9 cellular contexts compared by ENCODE assay signal in genomic region chr12:21697829-21698630, GRCh38. TPM values are rescaled to one million over a fixed set of nuclear protein-coding genes. Genes with fewer than 3 reads are reported as not detected.
A peak's percentile ranks its signal among the peaks of the same experiment; 100 is the strongest.
DNase-seq lines count a peak whose midpoint lies in the region; TF ChIP-seq lines count a peak whose summit lies in the region.
"Had no signal": no experiment of that assay in that cellular context is flagged by ENCODE, and none has a peak within 500 bp of the region (broad histone marks: within the 10 kb centered on the region; RNA-seq: fewer than 3 reads in every experiment).

No MANE protein-coding gene starts in this region.

- H3K27me3 ChIP-seq in cardiac muscle cell, result no peaks in the 10 kb centered on the region
- H3K27me3 ChIP-seq in OCI-LY3 (ENCODE audit: low read depth, low read length), result no peaks in the 10 kb centered on the region
- no peaks in the 10 kb centered on the region for H3K27me3 ChIP-seq in parathyroid adenoma (ENCODE audit: control insufficient read depth, insufficient read depth, low read length)

- no peak for TF ChIP-seq POLR2A in erythroblast (IDR thresholded peaks at IDR 0.05; ENCODE audit: low read length)

- H3K4me2 ChIP-seq in OCI-LY3 (ENCODE audit: low read length) (peak overlapping the region; percentile 78), parathyroid adenoma (ENCODE audit: low read length) (peak overlapping the region; percentile 18)

- H3K27me3 Mint-ChIP-seq in activated CD4-positive, alpha-beta T cell treated with anti-CD3 and anti-CD28 coated beads, Interleukin-2, amount 10 ng/mL, durations not matched to agents 24 days and 14 days, result peaks cover 10% of the 10 kb centered on the region
- H3K27me3 Mint-ChIP-seq: central memory CD8-positive, alpha-beta T cell had no signal

- intact Hi-C loops in cardiac septum (cut with DNase I), result loop anchor here (2.0 kb wide), 2 partner anchors 293 to 319 kb away; no protein-coding TSS in a partner anchor
- intact Hi-C loops in activated CD4-positive, alpha-beta T cell treated with anti-CD3 and anti-CD28 coated beads, Interleukin-2, amount 10 ng/mL, durations not matched to agents 24 days and 14 days (cut with micrococcal nuclease), result loop anchor here (1.0 to 5.0 kb wide), 3 partner anchors 321 to 745 kb away; no protein-coding TSS in a partner anchor

- H3K4me1 ChIP-seq in cardiac muscle cell (ENCODE audit: low read depth) (no peaks in the 10 kb centered on the region), OCI-LY3 (ENCODE audit: low read length) (peaks cover 8% of the 10 kb centered on the region), parathyroid adenoma (no peaks in the 10 kb centered on the region)

- no peaks in the 10 kb centered on the region for H3K79me2 ChIP-seq in OCI-LY3 (ENCODE audit: low read length)
- no peaks in the 10 kb centered on the region for H3K79me2 ChIP-seq in parathyroid adenoma

- H3K4me3 ChIP-seq in cardiac muscle cell (no peak overlapping the region), OCI-LY3 (ENCODE audit: low read length) (peak overlapping the region; percentile 73), parathyroid adenoma (ENCODE audit: low read depth, low read length) (no peak overlapping the region)

- H3K36me3 ChIP-seq in cardiac muscle cell (no peaks in the 10 kb centered on the region), OCI-LY3 (replicated peaks; ENCODE audit: low read depth, low read length) (no peaks in the 10 kb centered on the region), parathyroid adenoma (ENCODE audit: control insufficient read depth, insufficient read depth, low read length) (no peaks in the 10 kb centered on the region)

- no peak overlapping the region for H3K27ac Mint-ChIP-seq in activated CD4-positive, alpha-beta T cell treated with anti-CD3 and anti-CD28 coated beads, Interleukin-2, amount 10 ng/mL, durations not matched to agents 24 days and 14 days

- H3K9me3 ChIP-seq in cardiac muscle cell (ENCODE audit: low read depth) (no peaks in the 10 kb centered on the region), OCI-LY3 (ENCODE audit: insufficient read depth, low read length) (no peaks in the 10 kb centered on the region), parathyroid adenoma (ENCODE audit: control insufficient read depth, low read length) (no peaks in the 10 kb centered on the region)

- H3K4me1 Mint-ChIP-seq in activated CD4-positive, alpha-beta T cell treated with anti-CD3 and anti-CD28 coated beads, Interleukin-2, amount 10 ng/mL, durations not matched to agents 24 days and 14 days, result no peaks in the 10 kb centered on the region

- no peak overlapping the region for H3K4me3 Mint-ChIP-seq in activated CD4-positive, alpha-beta T cell treated with anti-CD3 and anti-CD28 coated beads, Interleukin-2, amount 10 ng/mL, durations not matched to agents 24 days and 14 days
- H3K4me3 Mint-ChIP-seq: central memory CD8-positive, alpha-beta T cell had no signal

- no peaks in the 10 kb centered on the region for H3K9me3 Mint-ChIP-seq in activated CD4-positive, alpha-beta T cell treated with anti-CD3 and anti-CD28 coated beads, Interleukin-2, amount 10 ng/mL, durations not matched to agents 24 days and 14 days
- H3K9me3 Mint-ChIP-seq: central memory CD8-positive, alpha-beta T cell had no signal

- TF ChIP-seq CTCF in cardiac muscle cell (IDR thresholded peaks at IDR 0.05; ENCODE audit: low read depth, low read length) (peak; percentile 49), OCI-LY3 (IDR thresholded peaks at IDR 0.05; ENCODE audit: low read depth, low read length) (peak; percentile 81), parathyroid adenoma (IDR thresholded peaks at IDR 0.05) (peak; percentile 56)

- H3K9ac ChIP-seq in OCI-LY3 (ENCODE audit: low read length), result peak overlapping the region; percentile 41; the same call in 1 of the 2 replicates
- no peak overlapping the region for H3K9ac ChIP-seq in parathyroid adenoma

- DNase-seq in cardiac muscle cell (ENCODE audit: low read depth in 1 of 2, low spot score in 1 of 2) (peak; percentile 41 to 60), cardiac septum (ENCODE audit: low spot score) (no peak), erythroblast (lab: John Stamatoyannopoulos, UW) (peak; percentile 33 to 61)
- no peak for DNase-seq in activated CD4-positive, CD25-positive, alpha-beta regulatory T cell (lab: John Stamatoyannopoulos, UW)
- no peak for DNase-seq in activated CD4-positive, alpha-beta T cell treated with anti-CD3 and anti-CD28 coated beads, Interleukin-2, amount 10 ng/mL, durations not matched to agents 24 days and 14 days
- no peak for DNase-seq in activated CD8-positive, alpha-beta memory T cell treated with anti-CD3 and anti-CD28 coated beads, Interleukin-2, amount 50 U/mL, for 4 hours

- H3K27ac ChIP-seq in cardiac muscle cell (no peak overlapping the region), OCI-LY3 (ENCODE audit: low read length) (no peak overlapping the region), parathyroid adenoma (no peak overlapping the region)

- no peaks in the 10 kb centered on the region for H4K20me1 ChIP-seq in OCI-LY3 (ENCODE audit: insufficient read depth, low read length)

- no peaks in the 10 kb centered on the region for H3K36me3 Mint-ChIP-seq in activated CD4-positive, alpha-beta T cell treated with anti-CD3 and anti-CD28 coated beads, Interleukin-2, amount 10 ng/mL, durations not matched to agents 24 days and 14 days (ENCODE audit: low read depth)

- H2AFZ ChIP-seq in OCI-LY3 (ENCODE audit: low read depth, low read length) (peak overlapping the region; percentile 61), parathyroid adenoma (no peak overlapping the region)

RNA-seq across cellular contexts. Expression of gene LDHB, which starts 40.4 kb away (rescaled TPM):
- 842 and 1,015 TPM in 2 replicates for total RNA-seq in cardiac muscle cell
- 1,645 and 1,792 TPM in 2 replicates for polyA plus RNA-seq in cardiac muscle cell
- total RNA-seq in cardiac septum, result 1,416 TPM
- 1,574 and 1,607 TPM in 2 replicates for total RNA-seq in activated CD4-positive, alpha-beta T cell treated with anti-CD3 and anti-CD28 coated beads, Interleukin-2, amount 10 ng/mL, durations not matched to agents 24 days and 14 days

Comparison
In these comparisons a context has a peak if more than half of its experiments do, and no peak if none do; other contexts are left out.
1. DNase-seq: peak in cardiac muscle cell (2 of 2) and erythroblast (2 of 2); none in cardiac septum (single experiment), activated CD4-positive, CD25-positive, alpha-beta regulatory T cell (0 of 4), activated CD4-positive, alpha-beta T cell treated with anti-CD3 and anti-CD28 coated beads, Interleukin-2, amount 10 ng/mL, durations not matched to agents 24 days and 14 days (single experiment) and activated CD8-positive, alpha-beta memory T cell treated with anti-CD3 and anti-CD28 coated beads, Interleukin-2, amount 50 U/mL, for 4 hours (single experiment).
2. Peak in every context shown above with its lines, with median percentiles within 50 percentile points of each other: CTCF ChIP-seq.